14 cellular contexts compared by ENCODE assay signal in the genomic region with DNA sequence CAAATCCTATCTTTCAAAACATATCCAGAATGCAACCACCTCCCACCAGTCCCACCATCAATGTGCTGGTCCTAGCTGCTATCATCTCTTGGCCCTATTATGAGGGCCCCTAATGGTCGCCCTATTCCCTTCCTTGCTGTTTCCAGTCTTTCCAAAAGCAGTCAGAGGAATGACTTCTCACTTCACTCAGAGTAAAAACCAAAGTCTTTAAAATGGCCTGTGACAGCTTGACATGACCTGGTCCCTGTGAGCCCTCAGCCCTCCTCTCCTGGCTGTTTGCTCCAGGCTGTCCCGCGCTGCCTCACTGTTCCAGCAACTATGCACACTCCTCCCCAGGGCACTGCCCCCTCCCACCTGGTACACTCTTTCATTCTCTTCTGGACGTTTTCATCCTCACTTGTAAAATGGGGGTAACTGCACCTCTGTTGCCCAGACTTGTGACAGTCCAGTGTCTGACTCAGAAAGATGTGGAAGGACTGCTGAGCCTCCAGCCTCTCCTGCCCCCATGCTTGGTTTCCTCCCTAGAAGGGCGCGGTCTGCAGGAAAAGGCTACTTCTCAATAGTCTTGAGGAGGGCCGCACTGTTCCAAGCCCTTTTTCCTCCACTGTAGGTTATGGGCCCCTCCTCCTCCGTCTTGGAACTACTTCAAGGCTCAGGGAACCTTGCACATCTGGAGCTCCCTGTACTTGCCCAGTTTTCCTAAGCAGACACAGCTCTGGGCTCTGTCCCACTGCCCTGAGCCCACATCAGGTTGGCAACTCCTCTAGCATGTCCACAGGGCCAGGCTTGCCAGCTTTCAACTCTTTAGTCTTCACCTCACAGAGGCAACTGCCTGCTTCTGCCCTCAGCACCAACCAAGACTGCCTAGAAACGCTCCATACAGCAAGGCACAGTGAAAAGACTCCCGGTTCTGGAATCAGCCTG.
DNase-seq lines count a peak whose midpoint lies in the region; ATAC-seq and TF ChIP-seq lines count a peak whose summit lies in the region.
"Had no signal": no experiment of that assay in that cellular context is flagged by ENCODE, and none has a peak within 500 bp of the region (broad histone marks: within the 10 kb centered on the region; RNA-seq: fewer than 3 reads in every experiment).

No MANE protein-coding gene starts in this region.

- peaks cover 96% of the 10 kb centered on the region for H4K20me1 ChIP-seq in smooth muscle cell (ENCODE audit: low read depth)

- no peaks in the 10 kb centered on the region for H3K4me1 Mint-ChIP-seq in activated naive CD8-positive, alpha-beta T cell (ENCODE audit: low read depth)
- no peaks in the 10 kb centered on the region for H3K4me1 Mint-ChIP-seq in activated naive CD8-positive, alpha-beta T cell treated with anti-CD3 and anti-CD28 coated beads for 36 hours

- no peaks in the 10 kb centered on the region for H3K79me2 ChIP-seq in smooth muscle cell (ENCODE audit: low read depth)

- ATAC-seq in right lobe of liver: peak in 3 of 4 donors; percentile 11 to 18 (median 15)
- no peak for ATAC-seq in HG03045 (IDR thresholded peaks at IDR 0.05; ENCODE audit: unreplicated experiment)
- ATAC-seq in HG03520 (IDR thresholded peaks at IDR 0.05; ENCODE audit: unreplicated experiment): no peak

- 87% methylated on average over 6 of the region's 10 CpGs for whole genome bisulfite sequencing in right lobe of liver (ENCODE audit: insufficient coverage, low coverage, low lambda C conversion rate, missing lambda C conversion rate)
- 95% methylated on average over 10 of the region's 10 CpGs for WGBS in smooth muscle cell (ENCODE audit: low lambda C conversion rate)

- H3K27me3 ChIP-seq in right lobe of liver: no peaks in the 10 kb centered on the region
- H3K27me3 ChIP-seq in smooth muscle cell (ENCODE audit: low read depth): no peaks in the 10 kb centered on the region
- H3K27me3 ChIP-seq: adrenal gland had no signal

- no peak overlapping the region for H3K4me3 ChIP-seq in right lobe of liver
- H3K4me3 ChIP-seq in smooth muscle cell: no peak overlapping the region
- H3K4me3 ChIP-seq: adrenal gland had no signal

- no peak overlapping the region for H2AFZ ChIP-seq in smooth muscle cell (ENCODE audit: low read depth)
- H2AFZ ChIP-seq: parathyroid adenoma had no signal

- H3K27ac ChIP-seq in caudate nucleus (ENCODE audit: low read depth, low read length) (peak overlapping the region; percentile 42), right lobe of liver (no peak overlapping the region), substantia nigra (ENCODE audit: low read depth, low read length, poor library complexity, severe bottlenecking) (peak overlapping the region; percentile 79), smooth muscle cell (ENCODE audit: low read depth) (no peak overlapping the region)
- H3K27ac ChIP-seq: parathyroid adenoma had no signal

- intact Hi-C loops in right lobe of liver (cut with DNase I): no loop called here

- TF ChIP-seq CTCF in right lobe of liver (IDR thresholded peaks at IDR 0.05) (no peak), smooth muscle cell (IDR thresholded peaks at IDR 0.05; ENCODE audit: borderline replicate concordance, insufficient read depth, poor library complexity, severe bottlenecking) (no peak)

- H3K36me3 ChIP-seq in right lobe of liver (peaks cover 0 to 48% (median 10%) of the 10 kb centered on the region in 4 donors), smooth muscle cell (ENCODE audit: low read depth) (peaks cover 4% of the 10 kb centered on the region)

- H3K4me1 ChIP-seq in right lobe of liver (no peaks in the 10 kb centered on the region), smooth muscle cell (ENCODE audit: low read depth) (no peaks in the 10 kb centered on the region)
- H3K4me1 ChIP-seq: parathyroid adenoma had no signal

- H3K9me3 ChIP-seq in right lobe of liver (no peaks in the 10 kb centered on the region), smooth muscle cell (replicated peaks; ENCODE audit: low read depth) (no peaks in the 10 kb centered on the region)
- H3K9me3 ChIP-seq: adrenal gland had no signal

- peak overlapping the region; percentile 22 for H3K27ac Mint-ChIP-seq in activated naive CD8-positive, alpha-beta T cell
- H3K27ac Mint-ChIP-seq in activated naive CD8-positive, alpha-beta T cell treated with anti-CD3 and anti-CD28 coated beads for 36 hours: no peak overlapping the region

- H3K9ac ChIP-seq in smooth muscle cell (ENCODE audit: low read depth): no peak overlapping the region
- H3K9ac ChIP-seq: parathyroid adenoma had no signal

- peaks cover 2% of the 10 kb centered on the region for H3K36me3 Mint-ChIP-seq in activated naive CD8-positive, alpha-beta T cell
- H3K36me3 Mint-ChIP-seq in activated naive CD8-positive, alpha-beta T cell treated with anti-CD3 and anti-CD28 coated beads for 36 hours: peaks cover 2% of the 10 kb centered on the region

- H3F3A ChIP-seq in smooth muscle cell (ENCODE audit: low read depth): peaks cover 11% of the 10 kb centered on the region

- H3K4me3 Mint-ChIP-seq in activated naive CD8-positive, alpha-beta T cell: no peak overlapping the region
- H3K4me3 Mint-ChIP-seq in activated naive CD8-positive, alpha-beta T cell treated with anti-CD3 and anti-CD28 coated beads for 36 hours: no peak overlapping the region

- no peaks in the 10 kb centered on the region for H3K9me3 Mint-ChIP-seq in activated naive CD8-positive, alpha-beta T cell (ENCODE audit: low read depth)
- H3K9me3 Mint-ChIP-seq in activated naive CD8-positive, alpha-beta T cell treated with anti-CD3 and anti-CD28 coated beads for 36 hours: no peaks in the 10 kb centered on the region

- no peak overlapping the region for H3K4me2 ChIP-seq in smooth muscle cell

- no peak for TF ChIP-seq POLR2A in right lobe of liver (IDR thresholded peaks at IDR 0.05)

- no peak for DNase-seq in activated naive CD8-positive, alpha-beta T cell treated with anti-CD3 and anti-CD28 coated beads for 36 hours
- DNase-seq in caudate nucleus (lab: John Stamatoyannopoulos, UW) (no peak), right lobe of liver (no peak), substantia nigra (lab: John Stamatoyannopoulos, UW) (peak in 2 of 49 donors; percentile 31 to 32), smooth muscle cell (lab: John Stamatoyannopoulos, UW; ENCODE audit: unreplicated experiment) (no peak)
- DNase-seq: AML-193; NCI-H2107; stimulated activated CD4-positive, alpha-beta T cell treated with anti-CD3 and anti-CD28 coated beads, Interleukin-1b, Interleukin-23, amount 100 ng/mL, for 48 hours; SW 1271 had no signal

- no peaks in the 10 kb centered on the region for H3K27me3 Mint-ChIP-seq in activated naive CD8-positive, alpha-beta T cell
- H3K27me3 Mint-ChIP-seq in activated naive CD8-positive, alpha-beta T cell treated with anti-CD3 and anti-CD28 coated beads for 36 hours: no peaks in the 10 kb centered on the region

Comparison
In these comparisons a context has a peak if more than half of its experiments do, and no peak if none do; other contexts are left out.
1. H3K27ac ChIP-seq: peak in caudate nucleus (single experiment) and substantia nigra (single experiment); none in right lobe of liver (0 of 3) and smooth muscle cell (single experiment).
2. ATAC-seq: peak in right lobe of liver (3 of 4); none in HG03045 (single experiment) and HG03520 (single experiment).